ENCODE assay signal across 7 cellular contexts in genomic region chr3:125757050-125757449, GRCh38.
DNase-seq lines count a peak whose midpoint lies in the region; TF ChIP-seq lines count a peak whose summit lies in the region.
"Not testable (repeated sequence)": the region's sequence is repeated elsewhere in the genome, so short reads cannot be mapped to it uniquely, and the experiment has no call there.

No MANE protein-coding gene starts in this region.

- not testable (repeated sequence) for H3K18ac ChIP-seq in mesendoderm (ENCODE audit: low read length)

- not testable (repeated sequence) for TF ChIP-seq CTCF in SK-N-SH (IDR thresholded peaks at IDR 0.05); mammary epithelial cell (conservative IDR thresholded peaks at IDR 0.05 in 1 of 2, IDR thresholded peaks at IDR 0.05 in 1 of 2; ENCODE audit: extremely low read depth in 1 of 2, insufficient read depth in 1 of 2, low read depth in 1 of 2, low read length in 2 of 2); fibroblast of pulmonary artery (IDR thresholded peaks at IDR 0.05; ENCODE audit: low read length, missing control alignments)

- intact Hi-C loops in mammary epithelial cell (cut with micrococcal nuclease) = not testable (repeated sequence)

- BruUV-seq in mammary epithelial cell (replicated peaks; lab: Mats Ljungman, UMichigan) = not testable (repeated sequence)

- not testable (repeated sequence) for H3K36me3 ChIP-seq in GM23248 (ENCODE audit: low read depth); SK-N-SH (replicated peaks in 1 of 2; ENCODE audit: control insufficient read depth in 1 of 2, insufficient read depth in 2 of 2, low read length in 1 of 2); mammary epithelial cell (ENCODE audit: insufficient read depth, low read length); mesendoderm (ENCODE audit: control insufficient read depth, insufficient read depth, low read length)

- H3K4me2 ChIP-seq in GM23248 (ENCODE audit: unreplicated experiment); SK-N-SH; mammary epithelial cell (ENCODE audit: insufficient read depth, low read depth, low read length); mesendoderm (ENCODE audit: low read length): not testable (repeated sequence)

- not testable (repeated sequence) for H2BK15ac ChIP-seq in mesendoderm (replicated peaks; ENCODE audit: low read depth)

- not testable (repeated sequence) for H2BK120ac ChIP-seq in mesendoderm (ENCODE audit: low read depth, low read length)

- not testable (repeated sequence) for H3K56ac ChIP-seq in mesendoderm (ENCODE audit: low read length)

- not testable (repeated sequence) for TF ChIP-seq EP300 in SK-N-SH (IDR thresholded peaks at IDR 0.05; ENCODE audit: borderline replicate concordance in 1 of 2, low read depth in 1 of 2, low read length in 1 of 2)

- H3K9me3 ChIP-seq in GM23248 (ENCODE audit: low read depth); SK-N-SH; mammary epithelial cell (replicated peaks; ENCODE audit: insufficient read depth, low read length): not testable (repeated sequence)

- H3K79me2 ChIP-seq in GM23248 (ENCODE audit: insufficient read depth); SK-N-SH (ENCODE audit: insufficient read depth); mammary epithelial cell (ENCODE audit: insufficient read depth, low read length); mesendoderm (ENCODE audit: control insufficient read depth, insufficient read depth, low read length): not testable (repeated sequence)

- H3K4me1 ChIP-seq in GM23248 (ENCODE audit: insufficient read depth); SK-N-SH (ENCODE audit: control insufficient read depth in 1 of 2, insufficient read depth in 2 of 2, low read depth in 1 of 2, low read length in 1 of 2); mammary epithelial cell (ENCODE audit: insufficient read depth, low read length); mesendoderm (ENCODE audit: control insufficient read depth, low read depth, low read length): not testable (repeated sequence)

- WGBS in GM23248 (ENCODE audit: low coverage in 1 of 2, low lambda C conversion rate in 2 of 2, missing lambda C conversion rate in 2 of 2), 2 experiments = 14 to 19% methylated on average over 1 of the region's 1 CpG
- 35% methylated on average over 1 of the region's 1 CpG for WGBS in SK-N-SH (ENCODE audit: low lambda C conversion rate)
- 63% methylated on average over 1 of the region's 1 CpG for WGBS in mammary epithelial cell (ENCODE audit: low coverage, missing lambda C conversion rate)
- no CpG with 5 or more reads among the region's 1 CpG for WGBS in mesendoderm (ENCODE audit: extremely low coverage, insufficient coverage, low lambda C conversion rate)

- H3K79me1 ChIP-seq in mesendoderm (ENCODE audit: low read length) = not testable (repeated sequence)

- not testable (repeated sequence) for H3K23ac ChIP-seq in mesendoderm (ENCODE audit: low read length)

- not testable (repeated sequence) for H4K20me1 ChIP-seq in GM23248 (ENCODE audit: insufficient read depth); SK-N-SH (ENCODE audit: insufficient read depth); mammary epithelial cell (ENCODE audit: insufficient read depth, low read length)

- H2BK5ac ChIP-seq in mesendoderm (ENCODE audit: low read length) = not testable (repeated sequence)

- dilution Hi-C loops in mammary epithelial cell (cut with HindIII; ENCODE audit: low sequenced_read_pairs) = not testable (repeated sequence)

- not testable (repeated sequence) for H2AK5ac ChIP-seq in mesendoderm (ENCODE audit: low read length)

- in situ Hi-C loops in GM23248 (cut with MboI); mammary epithelial cell (cut with MboI; ENCODE audit: low sequenced_read_pairs in 2 of 2): not testable (repeated sequence)

- not testable (repeated sequence) for H4K8ac ChIP-seq in mesendoderm (ENCODE audit: low read depth, low read length)

- DNase-seq in GM23248 = peak; percentile 10
- peak; percentile 3 for DNase-seq in LHCN-M2 (ENCODE audit: low read depth)
- peak; percentile 40 for DNase-seq in NCI-H82 (lab: John Stamatoyannopoulos, UW)
- DNase-seq in SK-N-SH = not testable (repeated sequence)
- peak; percentile 4 for DNase-seq in mammary epithelial cell
- peak; percentile 1 for DNase-seq in fibroblast of pulmonary artery (ENCODE audit: low read depth)
- peak; percentile 58 for DNase-seq in mesendoderm

- not testable (repeated sequence) for H3K4me3 ChIP-seq in GM23248; SK-N-SH (ENCODE audit: low read depth in 2 of 2, low read length in 1 of 2); mammary epithelial cell (replicated peaks in 1 of 3; ENCODE audit: insufficient read depth in 1 of 3, low read depth in 2 of 3, low read length in 3 of 3); fibroblast of pulmonary artery (replicated peaks; ENCODE audit: low read depth, low read length); mesendoderm (ENCODE audit: low read length)

- not testable (repeated sequence) for H3K9ac ChIP-seq in GM23248; SK-N-SH; mammary epithelial cell (ENCODE audit: insufficient read depth, low read length); mesendoderm (ENCODE audit: low read length)

- H4K5ac ChIP-seq in mesendoderm (ENCODE audit: low read length) = not testable (repeated sequence)

- POLR2A ChIA-PET in SK-N-SH (lab: Yijun Ruan, JAX) = not testable (repeated sequence)

- H3F3A ChIP-seq in GM23248 (ENCODE audit: insufficient read depth); SK-N-SH (replicated peaks; ENCODE audit: insufficient read depth): not testable (repeated sequence)

- H3K27ac ChIP-seq in GM23248; SK-N-SH (ENCODE audit: low read depth in 2 of 2, low read length in 1 of 2); mammary epithelial cell (ENCODE audit: insufficient read depth, low read depth, low read length); mesendoderm (ENCODE audit: low read depth, low read length): not testable (repeated sequence)

- TF ChIP-seq RAD21 in SK-N-SH (IDR thresholded peaks at IDR 0.05; ENCODE audit: low read length) = not testable (repeated sequence)

- CTCF ChIA-PET in SK-N-SH (lab: Yijun Ruan, JAX) = interaction anchor here (1.1 kb wide), 1 partner anchor 9 kb away, joined by 3 read pairs; no protein-coding TSS in a partner anchor
- CTCF ChIA-PET in mammary epithelial cell (lab: Charles Lee; ENCODE audit: low non-redundant PET) = not testable (repeated sequence)

- H2AFZ ChIP-seq in GM23248; SK-N-SH (ENCODE audit: low read depth); mammary epithelial cell (ENCODE audit: low read depth, low read length): not testable (repeated sequence)

- not testable (repeated sequence) for H3K9me2 ChIP-seq in GM23248 (ENCODE audit: insufficient read depth); SK-N-SH

- H3K27me3 ChIP-seq in GM23248 (replicated peaks; ENCODE audit: insufficient read depth) = peaks cover 12% of the 10 kb centered on the region; the same call in 1 of the 2 replicates
- not testable (repeated sequence) for H3K27me3 ChIP-seq in SK-N-SH (ENCODE audit: insufficient read depth); mammary epithelial cell (ENCODE audit: insufficient read depth, low read length); mesendoderm (ENCODE audit: insufficient read depth, low read length, poor library complexity)

- not testable (repeated sequence) for H3K4ac ChIP-seq in mesendoderm (ENCODE audit: low read depth, low read length)

TF ChIP-seq in SK-N-SH, 30 proteins besides CTCF, POLR2A, EP300 and RAD21:
- TF ChIP-seq USF1 (IDR thresholded peaks at IDR 0.05; ENCODE audit: borderline replicate concordance, low read depth) = peak; percentile 62; the same call in 1 of the 2 replicates
